Comparison of ENCODE assay signal across 1 cellular context in the genomic region with DNA sequence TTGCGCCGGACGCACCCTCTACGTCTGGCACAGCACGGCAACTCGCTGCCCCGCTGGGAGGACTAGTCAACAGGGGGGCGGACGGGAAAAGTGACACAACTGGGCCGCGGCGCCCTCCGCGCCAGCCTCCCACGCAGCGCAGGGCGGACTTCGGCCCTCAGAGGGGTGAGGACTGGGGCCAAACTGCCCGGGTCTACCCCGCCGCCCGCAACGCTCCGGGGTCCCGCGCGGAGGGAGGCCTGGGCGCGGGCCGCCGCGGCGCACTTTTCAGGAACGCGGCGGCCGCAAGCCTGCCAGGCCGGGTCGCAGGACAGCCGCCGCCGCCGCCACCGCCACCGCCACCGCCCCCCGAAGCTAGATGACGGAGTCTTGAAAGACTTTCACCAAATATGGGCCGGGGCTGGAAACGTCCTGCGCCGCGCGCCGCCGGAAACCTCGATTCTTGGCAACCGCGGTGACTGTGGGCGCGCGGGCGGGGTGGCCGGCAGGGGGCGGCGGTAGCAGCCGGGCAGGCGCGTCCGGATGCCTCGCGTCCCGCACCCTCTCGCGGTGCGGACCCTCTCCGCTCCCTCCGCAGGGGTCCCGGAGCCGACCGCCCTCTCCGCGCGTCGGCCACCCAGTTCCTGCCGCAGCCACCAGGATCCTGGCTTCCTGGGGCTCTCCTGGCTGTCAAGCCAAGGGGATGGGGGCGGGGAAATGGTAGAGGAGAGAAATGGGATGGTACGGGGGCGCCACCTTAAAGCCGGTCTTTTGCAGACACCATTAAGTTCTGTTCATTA.
TF ChIP-seq lines count a peak whose summit lies in the region.

No MANE protein-coding gene starts in this region.

TF ChIP-seq in HepG2, 621 proteins besides CTCF, POLR2A, EP300 and RAD21 (continued from another document):
- TF ChIP-seq, protein P1, sequence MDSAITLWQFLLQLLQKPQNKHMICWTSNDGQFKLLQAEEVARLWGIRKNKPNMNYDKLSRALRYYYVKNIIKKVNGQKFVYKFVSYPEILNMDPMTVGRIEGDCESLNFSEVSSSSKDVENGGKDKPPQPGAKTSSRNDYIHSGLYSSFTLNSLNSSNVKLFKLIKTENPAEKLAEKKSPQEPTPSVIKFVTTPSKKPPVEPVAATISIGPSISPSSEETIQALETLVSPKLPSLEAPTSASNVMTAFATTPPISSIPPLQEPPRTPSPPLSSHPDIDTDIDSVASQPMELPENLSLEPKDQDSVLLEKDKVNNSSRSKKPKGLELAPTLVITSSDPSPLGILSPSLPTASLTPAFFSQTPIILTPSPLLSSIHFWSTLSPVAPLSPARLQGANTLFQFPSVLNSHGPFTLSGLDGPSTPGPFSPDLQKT (CRISPR knock-in tag; IDR thresholded peaks at IDR 0.05; ENCODE audit: borderline replicate concordance) = no peak
- TF ChIP-seq, protein P2, sequence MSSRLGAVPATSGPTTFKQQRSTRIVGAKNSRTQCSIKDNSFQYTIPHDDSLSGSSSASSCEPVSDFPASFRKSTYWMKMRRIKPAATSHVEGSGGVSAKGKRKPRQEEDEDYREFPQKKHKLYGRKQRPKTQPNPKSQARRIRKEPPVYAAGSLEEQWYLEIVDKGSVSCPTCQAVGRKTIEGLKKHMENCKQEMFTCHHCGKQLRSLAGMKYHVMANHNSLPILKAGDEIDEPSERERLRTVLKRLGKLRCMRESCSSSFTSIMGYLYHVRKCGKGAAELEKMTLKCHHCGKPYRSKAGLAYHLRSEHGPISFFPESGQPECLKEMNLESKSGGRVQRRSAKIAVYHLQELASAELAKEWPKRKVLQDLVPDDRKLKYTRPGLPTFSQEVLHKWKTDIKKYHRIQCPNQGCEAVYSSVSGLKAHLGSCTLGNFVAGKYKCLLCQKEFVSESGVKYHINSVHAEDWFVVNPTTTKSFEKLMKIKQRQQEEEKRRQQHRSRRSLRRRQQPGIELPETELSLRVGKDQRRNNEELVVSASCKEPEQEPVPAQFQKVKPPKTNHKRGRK (CRISPR knock-in tag; IDR thresholded peaks at IDR 0.05) = no peak
- TF ChIP-seq ZBTB21 (CRISPR knock-in tag; IDR thresholded peaks at IDR 0.05) (no peak), NR2C2 (CRISPR knock-in tag; IDR thresholded peaks at IDR 0.05; ENCODE audit: borderline replicate concordance) (peak; percentile 52; the same call in 1 of the 2 replicates)
TF ChIP-seq in HepG2: peak in this region for 62.
